Comparison of ENCODE assay signal across 18 cellular contexts in the genomic region with DNA sequence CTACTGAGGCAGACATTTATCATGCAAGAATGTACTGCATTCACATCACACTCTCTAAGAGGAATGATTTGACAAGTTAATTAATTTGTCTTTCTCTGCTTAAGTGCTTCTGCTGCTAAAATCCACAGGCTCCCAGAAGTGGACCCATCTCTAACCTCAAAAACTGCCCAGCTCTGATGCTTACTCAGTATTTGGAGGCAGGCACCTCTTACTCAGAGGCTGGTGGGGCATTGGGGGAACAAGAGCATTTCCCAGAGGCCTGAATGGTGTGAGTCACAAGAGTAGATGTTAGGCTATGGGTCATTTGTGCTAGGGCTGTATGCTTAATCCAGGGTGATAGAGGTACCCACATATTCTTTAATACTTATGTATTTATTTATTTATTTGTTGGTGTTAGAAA. TPM values are rescaled to one million over a fixed set of nuclear protein-coding genes. Genes with fewer than 3 reads are reported as not detected.
"Had no signal": no experiment of that assay in that cellular context is flagged by ENCODE, and none has a peak within 500 bp of the region (broad histone marks: within the 10 kb centered on the region; RNA-seq: fewer than 3 reads in every experiment).

No MANE protein-coding gene starts in this region.

- DNase-seq: activated CD4-positive, alpha-beta memory T cell treated with anti-CD3 and anti-CD28 coated beads, Interleukin-2, amount 10 ng/mL, durations not matched to agents 7 days and 5 days; activated CD4-positive, alpha-beta T cell treated with anti-CD3 and anti-CD28 coated beads for 36 hours; activated naive CD4-positive, alpha-beta T cell; central memory CD4-positive, alpha-beta T cell; effector CD8-positive, alpha-beta T cell; left cardiac atrium; lower lobe of right lung; naive B cell; right cardiac atrium; tibial artery; uterus had no signal

- H3K27ac Mint-ChIP-seq: activated CD4-positive, alpha-beta memory T cell treated with anti-CD3 and anti-CD28 coated beads, Interleukin-2, amount 10 ng/mL, durations not matched to agents 7 days and 5 days; activated CD4-positive, alpha-beta T cell treated with anti-CD3 and anti-CD28 coated beads for 36 hours; activated T-helper 1 cell treated with anti-CD3 and anti-CD28 coated beads, Interleukin-12 subunit alpha, Interleukin-12 subunit beta, Interleukin-2, Interleukin-4 antibody, amounts not matched to agents 30 ng/mL and 10 ng/mL and 1 ng/mL, durations not matched to agents 14 hours and 24 hours and 36 hours; naive B cell had no signal

- H3K4me3 Mint-ChIP-seq: activated CD4-positive, alpha-beta memory T cell treated with anti-CD3 and anti-CD28 coated beads, Interleukin-2, amount 10 ng/mL, durations not matched to agents 7 days and 5 days; activated CD4-positive, alpha-beta T cell treated with anti-CD3 and anti-CD28 coated beads for 36 hours; activated T-helper 1 cell treated with anti-CD3 and anti-CD28 coated beads, Interleukin-12 subunit alpha, Interleukin-12 subunit beta, Interleukin-2, Interleukin-4 antibody, amounts not matched to agents 30 ng/mL and 10 ng/mL and 1 ng/mL, durations not matched to agents 14 hours and 24 hours and 36 hours; naive B cell had no signal

- H3K27ac ChIP-seq: ascending aorta, coronary artery, lower lobe of right lung, tibial artery, uterus had no signal

- H3K36me3 Mint-ChIP-seq: naive B cell had no signal

- H3K9me3 ChIP-seq: ascending aorta, lower lobe of right lung, tibial artery, uterus had no signal

- H3K36me3 ChIP-seq: ascending aorta, lower lobe of right lung, tibial artery, uterus had no signal

- H3K9me3 Mint-ChIP-seq: activated CD4-positive, alpha-beta memory T cell treated with anti-CD3 and anti-CD28 coated beads, Interleukin-2, amount 10 ng/mL, durations not matched to agents 7 days and 5 days; activated T-helper 1 cell treated with anti-CD3 and anti-CD28 coated beads, Interleukin-12 subunit alpha, Interleukin-12 subunit beta, Interleukin-2, Interleukin-4 antibody, amounts not matched to agents 30 ng/mL and 10 ng/mL and 1 ng/mL, durations not matched to agents 14 hours and 24 hours and 36 hours; naive B cell had no signal

- H3K4me1 Mint-ChIP-seq: activated CD4-positive, alpha-beta memory T cell treated with anti-CD3 and anti-CD28 coated beads, Interleukin-2, amount 10 ng/mL, durations not matched to agents 7 days and 5 days; activated CD4-positive, alpha-beta T cell treated with anti-CD3 and anti-CD28 coated beads for 36 hours; naive B cell had no signal

- H3K4me3 ChIP-seq: ascending aorta, coronary artery, lower lobe of right lung, smooth muscle cell, tibial artery, uterus had no signal

- H3K27me3 ChIP-seq: ascending aorta, tibial artery, uterus had no signal

- ATAC-seq: activated CD4-positive, alpha-beta T cell treated with anti-CD3 and anti-CD28 coated beads for 36 hours; left cardiac atrium; lower lobe of right lung; right cardiac atrium had no signal

- H3K4me1 ChIP-seq: ascending aorta, lower lobe of right lung, uterus had no signal

RNA-seq across cellular contexts. Expression of gene HCN4, which starts 34.4 kb away (rescaled TPM):
- total RNA-seq: activated CD4-positive, alpha-beta memory T cell treated with anti-CD3 and anti-CD28 coated beads, Interleukin-2, amount 10 ng/mL, durations not matched to agents 7 days and 5 days; activated CD4-positive, alpha-beta T cell treated with anti-CD3 and anti-CD28 coated beads for 36 hours; activated T-helper 1 cell treated with anti-CD3 and anti-CD28 coated beads, Interleukin-12 subunit alpha, Interleukin-12 subunit beta, Interleukin-2, Interleukin-4 antibody, amounts not matched to agents 30 ng/mL and 10 ng/mL and 1 ng/mL, durations not matched to agents 14 hours and 24 hours and 36 hours; ascending aorta; smooth muscle cell; T-helper 2 cell treated with Interferon-gamma antibody and Interleukin-4, amounts not matched to agents 100 ng/mL and 5 ng/mL, for 36 hours had no signal

RNA-seq across cellular contexts. Expression of gene REC114, which starts 39.8 kb away (rescaled TPM):
- total RNA-seq: activated CD4-positive, alpha-beta memory T cell treated with anti-CD3 and anti-CD28 coated beads, Interleukin-2, amount 10 ng/mL, durations not matched to agents 7 days and 5 days; activated CD4-positive, alpha-beta T cell treated with anti-CD3 and anti-CD28 coated beads for 36 hours; activated T-helper 1 cell treated with anti-CD3 and anti-CD28 coated beads, Interleukin-12 subunit alpha, Interleukin-12 subunit beta, Interleukin-2, Interleukin-4 antibody, amounts not matched to agents 30 ng/mL and 10 ng/mL and 1 ng/mL, durations not matched to agents 14 hours and 24 hours and 36 hours; ascending aorta; epithelial cell of proximal tubule; glomerular endothelial cell; lower lobe of right lung; smooth muscle cell; T-helper 2 cell treated with Interferon-gamma antibody and Interleukin-4, amounts not matched to agents 100 ng/mL and 5 ng/mL, for 36 hours; uterus had no signal
- polyA plus RNA-seq: smooth muscle cell had no signal
